Comparison of ENCODE assay signal across 10 cellular contexts in genomic region chr15:85795669-85796305, GRCh38. TPM values are rescaled to one million over a fixed set of nuclear protein-coding genes. Genes with fewer than 3 reads are reported as not detected.
DNase-seq lines count a peak whose midpoint lies in the region; ATAC-seq, FAIRE-seq and TF ChIP-seq lines count a peak whose summit lies in the region.
"Had no signal": no experiment of that assay in that cellular context is flagged by ENCODE, and none has a peak within 500 bp of the region (broad histone marks: within the 10 kb centered on the region; RNA-seq: fewer than 3 reads in every experiment).

No MANE protein-coding gene starts in this region.

- H3K4me3 ChIP-seq in PC-9 (peak overlapping the region; percentile 87; the same call in 1 of the 2 replicates), small intestine (ENCODE audit: low read depth in 1 of 2, low read length in 2 of 2) (peak overlapping the region in 1 of 2 donors; percentile 53), foreskin fibroblast (ENCODE audit: low read depth in 1 of 2, low read length in 2 of 2) (no peak overlapping the region)

- peaks cover 27% of the 10 kb centered on the region for H3K79me2 ChIP-seq in PC-9 (ENCODE audit: low read depth)

- BruUV-seq in PC-9 (replicated peaks; lab: Mats Ljungman, UMichigan): no TSS peak

- peaks cover 2% of the 10 kb centered on the region for H3K27me3 Mint-ChIP-seq in activated CD4-positive, alpha-beta T cell treated with anti-CD3 and anti-CD28 coated beads, Interleukin-2, amount 10 ng/mL, durations not matched to agents 7 days and 5 days
- H3K27me3 Mint-ChIP-seq in glutamatergic neuron (ENCODE audit: unreplicated experiment): peaks cover 12% of the 10 kb centered on the region

- H2AFZ ChIP-seq in PC-9: peak overlapping the region; percentile 85; the same call in 1 of the 2 replicates

- H3K36me3 Mint-ChIP-seq in activated CD4-positive, alpha-beta T cell treated with anti-CD3 and anti-CD28 coated beads, Interleukin-2, amount 10 ng/mL, durations not matched to agents 7 days and 5 days (ENCODE audit: low read depth): no peaks in the 10 kb centered on the region
- no peaks in the 10 kb centered on the region for H3K36me3 Mint-ChIP-seq in glutamatergic neuron (ENCODE audit: unreplicated experiment)

- ATAC-seq in HG03139 (IDR thresholded peaks at IDR 0.05; ENCODE audit: unreplicated experiment): no peak

- TF ChIP-seq CTCF in PC-9 (conservative IDR thresholded peaks at IDR 0.05): no peak
- TF ChIP-seq CTCF in glutamatergic neuron (IDR thresholded peaks at IDR 0.05; ENCODE audit: partially characterized antibody, unreplicated experiment): no peak
- TF ChIP-seq CTCF in foreskin fibroblast (IDR thresholded peaks at IDR 0.05; ENCODE audit: low read depth, low read length): no peak

- no peak for DNase-seq in activated CD4-positive, alpha-beta T cell treated with anti-CD3 and anti-CD28 coated beads, Interleukin-2, amount 10 ng/mL, durations not matched to agents 7 days and 5 days
- DNase-seq in activated CD4-positive, alpha-beta T cell treated with anti-CD3 and anti-CD28 coated beads, Interleukin-2, amount 50 U/mL, for 4 hours: no peak
- DNase-seq in PC-9: no peak
- DNase-seq in glutamatergic neuron: no peak
- DNase-seq in small intestine: peak; percentile 92
- no peak for DNase-seq in foreskin fibroblast
- DNase-seq in NAMALWA (ENCODE audit: low spot score): no peak
- DNase-seq: SHP77 treated with DMSO at 0.1 percent for 48 hours had no signal

- no peaks in the 10 kb centered on the region for H3K9me2 ChIP-seq in PC-9 (ENCODE audit: insufficient read depth)

- H3K36me3 ChIP-seq in PC-9 (ENCODE audit: low read depth) (no peaks in the 10 kb centered on the region), small intestine (ENCODE audit: control insufficient read depth in 2 of 2, insufficient read depth in 2 of 2, low read length in 2 of 2) (no peaks in the 10 kb centered on the region)

- intact Hi-C loops in PC-9 (cut with micrococcal nuclease; ENCODE audit: unreplicated experiment): no loop called here

- no peak overlapping the region for H3K27ac Mint-ChIP-seq in activated CD4-positive, alpha-beta T cell treated with anti-CD3 and anti-CD28 coated beads, Interleukin-2, amount 10 ng/mL, durations not matched to agents 7 days and 5 days
- no peak overlapping the region for H3K27ac Mint-ChIP-seq in glutamatergic neuron (ENCODE audit: unreplicated experiment)

- H3K4me1 ChIP-seq in PC-9 (replicated peaks; ENCODE audit: insufficient read depth): peaks cover 27% of the 10 kb centered on the region
- H3K4me1 ChIP-seq in small intestine (ENCODE audit: control insufficient read depth in 2 of 2, insufficient read depth in 1 of 2, low read depth in 1 of 2, low read length in 1 of 2): peaks cover 6 to 7% of the 10 kb centered on the region in 2 donors

- H3K27me3 ChIP-seq in PC-9 (ENCODE audit: insufficient read depth, low read depth) (no peaks in the 10 kb centered on the region), small intestine (ENCODE audit: control insufficient read depth in 2 of 2, insufficient read depth in 2 of 2, low read length in 2 of 2) (no peaks in the 10 kb centered on the region)

- peaks cover 33% of the 10 kb centered on the region for H3K4me1 Mint-ChIP-seq in activated CD4-positive, alpha-beta T cell treated with anti-CD3 and anti-CD28 coated beads, Interleukin-2, amount 10 ng/mL, durations not matched to agents 7 days and 5 days
- H3K4me1 Mint-ChIP-seq in glutamatergic neuron (ENCODE audit: low read depth, unreplicated experiment): peaks cover 29% of the 10 kb centered on the region

- WGBS in small intestine, 3 donors: 14 to 49% (median 23%) methylated on average over 7 of the region's 7 CpGs

- H4K20me1 ChIP-seq in PC-9 (ENCODE audit: insufficient read depth): no peaks in the 10 kb centered on the region

- H3K27ac ChIP-seq in PC-9 (no peak overlapping the region), small intestine (ENCODE audit: low read depth in 1 of 2, low read length in 1 of 2) (peak overlapping the region; percentile 68 to 85)

- peak overlapping the region; percentile 92 for H3K4me2 ChIP-seq in PC-9

- CTCF ChIA-PET in activated CD4-positive, alpha-beta T cell treated with anti-CD3 and anti-CD28 coated beads, Interleukin-2, amount 10 ng/mL, durations not matched to agents 7 days and 5 days (lab: Charles Lee): interaction anchor here (0.6 to 1.3 kb wide), 2 partner anchors 9 to 478 kb away, joined by 3 to 4 read pairs; no protein-coding TSS in a partner anchor
- CTCF ChIA-PET in PC-9 (lab: Charles Lee): no interaction called here

- H3K4me3 Mint-ChIP-seq in activated CD4-positive, alpha-beta T cell treated with anti-CD3 and anti-CD28 coated beads, Interleukin-2, amount 10 ng/mL, durations not matched to agents 7 days and 5 days: peak overlapping the region; percentile 83
- H3K4me3 Mint-ChIP-seq in glutamatergic neuron (ENCODE audit: unreplicated experiment): peak overlapping the region; percentile 74

- no peaks in the 10 kb centered on the region for H3K9me3 Mint-ChIP-seq in activated CD4-positive, alpha-beta T cell treated with anti-CD3 and anti-CD28 coated beads, Interleukin-2, amount 10 ng/mL, durations not matched to agents 7 days and 5 days
- H3K9me3 Mint-ChIP-seq in glutamatergic neuron (ENCODE audit: unreplicated experiment): peaks cover 8% of the 10 kb centered on the region

- FAIRE-seq in small intestine (lab: Jason Lieb, UNC): no peak
- FAIRE-seq: frontal cortex had no signal

- H3K9me3 ChIP-seq in PC-9 (ENCODE audit: insufficient read depth, low read depth): no peaks in the 10 kb centered on the region
- H3K9me3 ChIP-seq in small intestine (ENCODE audit: control insufficient read depth, low read depth): no peaks in the 10 kb centered on the region

- no peaks in the 10 kb centered on the region for H3F3A ChIP-seq in PC-9 (ENCODE audit: insufficient read depth, low read depth)

- POLR2A ChIA-PET in activated CD4-positive, alpha-beta T cell treated with anti-CD3 and anti-CD28 coated beads, Interleukin-2, amount 10 ng/mL, durations not matched to agents 7 days and 5 days (lab: Charles Lee): interaction anchor here (0.7 kb wide), 1 partner anchor 1155 kb away, joined by 3 read pairs; no protein-coding TSS in a partner anchor
- POLR2A ChIA-PET in PC-9 (lab: Charles Lee; ENCODE audit: unreplicated experiment): no interaction called here

RNA-seq across cellular contexts. Expression of gene KLHL25, which starts 1.1 kb away (rescaled TPM):
- 1 to 10 TPM; 7.4 to 8.0 TPM for total RNA-seq in activated CD4-positive, alpha-beta T cell treated with anti-CD3 and anti-CD28 coated beads, Interleukin-2, amount 10 ng/mL, durations not matched to agents 7 days and 5 days
- total RNA-seq in PC-9 (2021): 5.3 and 5.6 TPM in 2 replicates
- total RNA-seq in glutamatergic neuron (ENCODE audit: unreplicated experiment): 45.1 TPM
- polyA plus RNA-seq in small intestine: 1 to 10 TPM; 7.6 to 9.5 (median 8.3) TPM
